ENCODE assay signal across 1 cellular context in the genomic region with DNA sequence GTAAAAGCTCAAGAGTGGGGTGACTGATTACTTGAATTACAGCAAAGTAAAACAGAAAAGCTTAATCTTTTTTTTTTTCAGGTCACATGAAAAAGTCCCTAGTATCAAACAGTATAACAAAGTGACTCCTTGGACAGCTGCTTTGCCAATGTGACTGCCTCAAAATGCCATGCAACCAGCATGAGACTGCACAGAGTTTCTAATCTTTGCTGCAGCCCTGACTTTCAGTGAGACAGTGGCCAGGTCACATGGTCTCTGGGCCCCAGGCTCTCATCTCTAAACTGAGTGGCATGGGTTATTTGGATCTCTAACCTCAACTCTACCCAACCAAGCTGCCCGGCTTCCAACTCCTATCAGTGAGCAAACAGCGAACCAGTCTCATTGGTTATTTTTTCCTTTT.
TF ChIP-seq lines count a peak whose summit lies in the region.

No MANE protein-coding gene starts in this region.

TF ChIP-seq in GM12878, 131 proteins besides CTCF, POLR2A, EP300 and RAD21 (continued from another document):
- TF ChIP-seq, protein P1, sequence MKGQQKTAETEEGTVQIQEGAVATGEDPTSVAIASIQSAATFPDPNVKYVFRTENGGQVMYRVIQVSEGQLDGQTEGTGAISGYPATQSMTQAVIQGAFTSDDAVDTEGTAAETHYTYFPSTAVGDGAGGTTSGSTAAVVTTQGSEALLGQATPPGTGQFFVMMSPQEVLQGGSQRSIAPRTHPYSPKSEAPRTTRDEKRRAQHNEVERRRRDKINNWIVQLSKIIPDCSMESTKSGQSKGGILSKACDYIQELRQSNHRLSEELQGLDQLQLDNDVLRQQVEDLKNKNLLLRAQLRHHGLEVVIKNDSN (IDR thresholded peaks at IDR 0.05; ENCODE audit: borderline replicate concordance, extremely low read length, insufficient read depth, low read depth, low read length): peak; percentile 38
